1 cellular context compared by ENCODE assay signal in genomic region chr18:79962835-79963657, GRCh38.
A peak's percentile ranks its signal among the peaks of the same experiment; 100 is the strongest.
TF ChIP-seq lines count a peak whose summit lies in the region.

No MANE protein-coding gene starts in this region.

TF ChIP-seq in HepG2, 621 proteins besides CTCF, POLR2A, EP300 and RAD21:
- TF ChIP-seq ZNF768 (CRISPR knock-in tag; IDR thresholded peaks at IDR 0.05) (no peak), ZBTB33 (CRISPR knock-in tag; IDR thresholded peaks at IDR 0.05) (0 out of 2 replicates have a peak, but pooled peaks have one; percentile 20)
TF ChIP-seq in HepG2: peak in this region for 1.
